Comparison of ENCODE assay signal across 27 cellular contexts in genomic region chr1:7506677-7507619, GRCh38.
"Had no signal": no experiment of that assay in that cellular context is flagged by ENCODE, and none has a peak within 500 bp of the region (broad histone marks: within the 10 kb centered on the region; RNA-seq: fewer than 3 reads in every experiment).

No MANE protein-coding gene starts in this region.

- H3K27ac ChIP-seq: adrenal gland, ascending aorta, breast epithelium, coronary artery, esophagus muscularis mucosa, foreskin keratinocyte, gastrocnemius medialis, heart left ventricle had no signal

- H3K9me3 ChIP-seq: adrenal gland, ascending aorta, breast epithelium, esophagus muscularis mucosa, gastrocnemius medialis, heart left ventricle had no signal

- H3K4me3 ChIP-seq: adrenal gland, ascending aorta, breast epithelium, coronary artery, esophagus muscularis mucosa, gastrocnemius medialis, heart left ventricle had no signal

- H3K4me1 ChIP-seq: adrenal gland, ascending aorta, breast epithelium, foreskin keratinocyte had no signal

- H3K36me3 ChIP-seq: adrenal gland, ascending aorta, breast epithelium, esophagus muscularis mucosa, gastrocnemius medialis, heart left ventricle had no signal

- ATAC-seq: activated CD4-positive, alpha-beta T cell treated with anti-CD3 and anti-CD28 coated beads for 36 hours; activated CD8-positive, alpha-beta memory T cell treated with anti-CD3 and anti-CD28 coated beads, Interleukin-2, amount 10 ng/mL, durations not matched to agents 7 days and 5 days; activated CD8-positive, alpha-beta T cell treated with anti-CD3 and anti-CD28 coated beads, Interleukin-2, amount 10 ng/mL, durations not matched to agents 7 days and 5 days; activated naive CD8-positive, alpha-beta T cell treated with anti-CD3 and anti-CD28 coated beads, Interleukin-2, amount 50 U/mL, for 24 hours; effector memory CD8-positive, alpha-beta T cell; gastrocnemius medialis; heart left ventricle; T-helper 17 cell had no signal

- H3K27me3 ChIP-seq: adrenal gland, ascending aorta, breast epithelium, esophagus muscularis mucosa, gastrocnemius medialis, heart left ventricle had no signal

- DNase-seq: activated CD4-positive, alpha-beta memory T cell treated with anti-CD3 and anti-CD28 coated beads for 36 hours; activated CD4-positive, alpha-beta T cell treated with anti-CD3 and anti-CD28 coated beads for 36 hours; activated CD4-positive, alpha-beta T cell treated with anti-CD3 and anti-CD28 coated beads, Interleukin-2, amount 10 ng/mL, durations not matched to agents 24 days and 14 days; activated CD4-positive, CD25-positive, alpha-beta regulatory T cell; activated CD4-positive, CD25-positive, alpha-beta regulatory T cell treated with anti-CD3 and anti-CD28 coated beads, Interleukin-2, amount 50 U/mL, for 72 hours; activated CD8-positive, alpha-beta memory T cell treated with anti-CD3 and anti-CD28 coated beads, Interleukin-2, amount 10 ng/mL, durations not matched to agents 7 days and 5 days; activated CD8-positive, alpha-beta memory T cell treated with anti-CD3 and anti-CD28 coated beads, Interleukin-2, amount 50 U/mL, for 4 hours; activated CD8-positive, alpha-beta T cell treated with anti-CD3 and anti-CD28 coated beads, Interleukin-2, amount 10 ng/mL, durations not matched to agents 7 days and 5 days; activated effector memory CD4-positive, alpha-beta T cell treated with anti-CD3 and anti-CD28 coated beads, Interleukin-2, amount 50 U/mL, for 16 hours; activated naive CD4-positive, alpha-beta T cell treated with anti-CD3 and anti-CD28 coated beads for 36 hours; activated naive CD8-positive, alpha-beta T cell treated with anti-CD3 and anti-CD28 coated beads for 36 hours; activated naive CD8-positive, alpha-beta T cell treated with anti-CD3 and anti-CD28 coated beads, Interleukin-2, amount 50 U/mL, for 24 hours; activated T-cell treated with anti-CD3 and anti-CD28 coated beads, Interleukin-2, amount 50 U/mL, for 1 hour; activated T-cell treated with anti-CD3 and anti-CD28 coated beads, Interleukin-2, amount 50 U/mL, for 48 hours; adrenal gland; effector CD4-positive, alpha-beta T cell; effector memory CD8-positive, alpha-beta T cell; erythroblast; foreskin keratinocyte; gastrocnemius medialis; glutamatergic neuron; T-helper 17 cell had no signal
